12 cellular contexts compared by ENCODE assay signal in genomic region chr2:122390406-122390805, GRCh38.
DNase-seq lines count a peak whose midpoint lies in the region; ATAC-seq, FAIRE-seq and TF ChIP-seq lines count a peak whose summit lies in the region.
"Had no signal": no experiment of that assay in that cellular context is flagged by ENCODE, and none has a peak within 500 bp of the region (broad histone marks: within the 10 kb centered on the region; RNA-seq: fewer than 3 reads in every experiment).

No MANE protein-coding gene starts in this region.

- no peak overlapping the region for H2AFZ ChIP-seq in K562 (ENCODE audit: low read depth, low read length)

- TF ChIP-seq POLR2A in K562 (conservative IDR thresholded peaks at IDR 0.05): no peak

- no peak overlapping the region for H3K27ac ChIP-seq in K562 (ENCODE audit: extremely low read depth, low read depth, low read length)
- H3K27ac ChIP-seq: foreskin keratinocyte, VCaP had no signal

- POLR2A ChIA-PET in K562 (lab: Yijun Ruan, JAX): no interaction called here

- H3K36me3 ChIP-seq in GM06990 (ENCODE audit: control insufficient read depth, insufficient read depth, low read length) (no peaks in the 10 kb centered on the region), K562 (ENCODE audit: control insufficient read depth, insufficient read depth, low read length) (no peaks in the 10 kb centered on the region)

- H3K27me3 ChIP-seq in GM06990 (replicated peaks; ENCODE audit: control insufficient read depth, insufficient read depth, low read length) (no peaks in the 10 kb centered on the region), K562 (ENCODE audit: control insufficient read depth in 2 of 2, insufficient read depth in 2 of 2, low read length in 2 of 2) (no peaks in the 10 kb centered on the region)
- H3K27me3 ChIP-seq: foreskin keratinocyte had no signal

- in situ Hi-C loops in K562 (cut with MboI): no loop called here

- ATAC-seq in HG03565 (IDR thresholded peaks at IDR 0.05; ENCODE audit: unreplicated experiment) (peak; percentile 54), K562 (no peak), GM19023 (IDR thresholded peaks at IDR 0.05; ENCODE audit: unreplicated experiment) (no peak)
- ATAC-seq: foreskin keratinocyte had no signal

- no peaks in the 10 kb centered on the region for H3K9me3 ChIP-seq in K562 (replicated peaks; ENCODE audit: control insufficient read depth, insufficient read depth, low read depth, low read length)

- H3K79me2 ChIP-seq in K562 (ENCODE audit: control insufficient read depth, insufficient read depth, low read length): no peaks in the 10 kb centered on the region

- TF ChIP-seq RAD21 in K562 (CRISPR knock-in tag; conservative IDR thresholded peaks at IDR 0.05 in 1 of 2, IDR thresholded peaks at IDR 0.05 in 1 of 2): no peak

- TF ChIP-seq CTCF in GM06990 (IDR thresholded peaks at IDR 0.05; ENCODE audit: insufficient read depth, low read length, poor library complexity, severe bottlenecking) (no peak), K562 (IDR thresholded peaks at IDR 0.05 in 2 of 3, conservative IDR thresholded peaks at IDR 0.05 in 1 of 3; ENCODE audit: insufficient read depth in 2 of 3, low read depth in 1 of 3, low read length in 3 of 3) (no peak)

- intact Hi-C loops in K562 (cut with micrococcal nuclease): no loop called here

- H3K4me3 ChIP-seq in GM06990 (replicated peaks; ENCODE audit: low read depth, low read length) (no peak overlapping the region), K562 (no peak overlapping the region)

- H4K20me1 ChIP-seq in K562 (replicated peaks; ENCODE audit: control insufficient read depth, insufficient read depth, low read length): no peaks in the 10 kb centered on the region

- H3K4me1 ChIP-seq in K562 (replicated peaks in 1 of 2; ENCODE audit: control insufficient read depth in 2 of 2, insufficient read depth in 2 of 2, low read length in 2 of 2): no peaks in the 10 kb centered on the region
- H3K4me1 ChIP-seq: foreskin keratinocyte had no signal

- WGBS in K562 (ENCODE audit: insufficient coverage, low coverage, missing lambda C conversion rate): 0% methylated on average over 1 of the region's 1 CpG

- H3K9ac ChIP-seq in K562 (ENCODE audit: insufficient read depth in 1 of 2, low read depth in 2 of 2, low read length in 2 of 2): no peak overlapping the region

- FAIRE-seq in K562 (lab: Jason Lieb, UNC): no peak

- DNase-seq in GM06990 (ENCODE audit: extremely low read depth, insufficient read length): peak; percentile 11
- DNase-seq in K562 (ENCODE audit: extremely low read depth in 1 of 4, low spot score in 3 of 4): no peak
- peak; percentile 40 for DNase-seq in pons (ENCODE audit: low spot score)
- no peak for DNase-seq in foreskin melanocyte
- DNase-seq in NCI-H526 treated with DMSO at 0.1 percent for 48 hours (lab: John Stamatoyannopoulos, UW): no peak
- DNase-seq: activated CD8-positive, alpha-beta memory T cell treated with anti-CD3 and anti-CD28 coated beads, Interleukin-2, amount 50 U/mL, for 4 hours; islet precursor cell; NCI-H524 treated with DMSO at 0.1 percent for 48 hours had no signal

- no peaks in the 10 kb centered on the region for H3K9me1 ChIP-seq in K562 (ENCODE audit: control insufficient read depth, insufficient read depth, low read length)

- CTCF ChIA-PET in K562 (lab: Yijun Ruan, JAX; ENCODE audit: low intra/inter-chr PET ratio): no interaction called here

- no peak overlapping the region for H3K4me2 ChIP-seq in K562 (ENCODE audit: insufficient read depth, low read length)

- TF ChIP-seq EP300 in K562 (IDR thresholded peaks at IDR 0.05; ENCODE audit: low read length): no peak

- no TSS peak for BruUV-seq in K562 (replicated peaks; lab: Mats Ljungman, UMichigan)

TF ChIP-seq in K562, 482 proteins besides CTCF, POLR2A, EP300 and RAD21 (continues in another document):
- no peak for TF ChIP-seq DDX20 (tag; IDR thresholded peaks at IDR 0.05; ENCODE audit: low read depth)
- no peak for TF ChIP-seq TAF1 (IDR thresholded peaks at IDR 0.05; ENCODE audit: control insufficient read depth, extremely low read depth, insufficient read depth, low read length, severe bottlenecking)
- TF ChIP-seq AFF4 (CRISPR knock-in tag; IDR thresholded peaks at IDR 0.05): no peak
- TF ChIP-seq PKNOX1 (IDR thresholded peaks at IDR 0.05): peak; percentile 62
- TF ChIP-seq CEBPB (tag; IDR thresholded peaks at IDR 0.05): peak; percentile 41; the same call in 1 of the 2 replicates
- TF ChIP-seq ZFP36 (IDR thresholded peaks at IDR 0.05; ENCODE audit: low read depth, low read length, partially characterized antibody): no peak
- TF ChIP-seq ZBTB34 (CRISPR knock-in tag; IDR thresholded peaks at IDR 0.05): no peak
- no peak for TF ChIP-seq EZH2 (IDR thresholded peaks at IDR 0.05; ENCODE audit: borderline replicate concordance, low read depth, low read length)
- TF ChIP-seq ZSCAN32 (CRISPR knock-in tag; IDR thresholded peaks at IDR 0.05): peak; percentile 45; the same call in 1 of the 2 replicates
- TF ChIP-seq ZNF175 (CRISPR knock-in tag; IDR thresholded peaks at IDR 0.05; ENCODE audit: low read depth): 0 out of 2 replicates have a peak, but pooled peaks have one; percentile 47
- peak; percentile 40; the same call in 1 of the 2 replicates for TF ChIP-seq NFIC (IDR thresholded peaks at IDR 0.05)
- TF ChIP-seq ETS2 (tag; IDR thresholded peaks at IDR 0.05; ENCODE audit: borderline replicate concordance, poor library complexity, severe bottlenecking): no peak
- no peak for TF ChIP-seq ZFP1 (CRISPR knock-in tag; IDR thresholded peaks at IDR 0.05)
- no peak for TF ChIP-seq TRIM25 (IDR thresholded peaks at IDR 0.05; ENCODE audit: borderline replicate concordance)
- TF ChIP-seq STAT5B (CRISPR knock-in tag; IDR thresholded peaks at IDR 0.05): no peak
- TF ChIP-seq CCNT2 (IDR thresholded peaks at IDR 0.05; ENCODE audit: borderline replicate concordance, extremely low read depth, insufficient read length, low read depth, low read length): no peak
- no peak for TF ChIP-seq SMAD2 (IDR thresholded peaks at IDR 0.05; ENCODE audit: low read depth, low read length)

Comparison
In these comparisons a context has a peak if more than half of its experiments do, and no peak if none do; other contexts are left out.
1. DNase-seq: peak in GM06990 (single experiment) and pons (single experiment); none in K562 (0 of 4), foreskin melanocyte (single experiment) and NCI-H526 treated with DMSO at 0.1 percent for 48 hours (single experiment).